ENCODE assay signal across 38 cellular contexts in genomic region chr19:30118221-30118620, GRCh38.
"Had no signal": no experiment of that assay in that cellular context is flagged by ENCODE, and none has a peak within 500 bp of the region (broad histone marks: within the 10 kb centered on the region; RNA-seq: fewer than 3 reads in every experiment).

No MANE protein-coding gene starts in this region.

- FAIRE-seq: astrocyte, bronchial epithelial cell had no signal

- H3K4me1 Mint-ChIP-seq: activated naive CD4-positive, alpha-beta T cell treated with anti-CD3 and anti-CD28 coated beads, Interleukin-2, amount 10 ng/mL, durations not matched to agents 7 days and 5 days; activated naive CD4-positive, alpha-beta T cell treated with anti-CD3 and anti-CD28 coated beads, Interleukin-2, amount 50 U/mL, for 24 hours; activated naive CD8-positive, alpha-beta T cell treated with anti-CD3 and anti-CD28 coated beads for 36 hours; activated naive CD8-positive, alpha-beta T cell treated with anti-CD3 and anti-CD28 coated beads, Interleukin-2, amount 10 ng/mL, durations not matched to agents 7 days and 5 days; activated naive CD8-positive, alpha-beta T cell treated with anti-CD3 and anti-CD28 coated beads, Interleukin-2, amount 50 U/mL, for 24 hours; activated T-helper 17 cell treated with anti-CD3 and anti-CD28 coated beads, Interleukin-2, amount 50 U/mL, for 72 hours; brain; central memory CD8-positive, alpha-beta T cell had no signal

- H3K36me3 Mint-ChIP-seq: activated naive CD4-positive, alpha-beta T cell treated with anti-CD3 and anti-CD28 coated beads, Interleukin-2, amount 10 ng/mL, durations not matched to agents 7 days and 5 days; activated naive CD4-positive, alpha-beta T cell treated with anti-CD3 and anti-CD28 coated beads, Interleukin-2, amount 50 U/mL, for 24 hours; activated naive CD4-positive, alpha-beta T cell treated with anti-CD3 and anti-CD28 coated beads, Interleukin-2, amount 50 U/mL, for 72 hours; activated naive CD8-positive, alpha-beta T cell; activated naive CD8-positive, alpha-beta T cell treated with anti-CD3 and anti-CD28 coated beads for 36 hours; activated naive CD8-positive, alpha-beta T cell treated with anti-CD3 and anti-CD28 coated beads, Interleukin-2, amount 10 ng/mL, durations not matched to agents 7 days and 5 days; brain had no signal

- H3K36me3 ChIP-seq: adrenal gland, ascending aorta, brain microvascular endothelial cell, breast epithelium, cardiac muscle cell had no signal

- H3K4me1 ChIP-seq: adrenal gland, ascending aorta, body of pancreas, breast epithelium had no signal

- H3K9me3 ChIP-seq: adrenal gland, ascending aorta, body of pancreas, breast epithelium had no signal

- ATAC-seq: activated naive CD4-positive, alpha-beta T cell treated with anti-CD3 and anti-CD28 coated beads, Interleukin-2, amount 50 U/mL, for 72 hours; activated T-cell treated with anti-CD3 and anti-CD28 coated beads, Interleukin-2, amount 50 U/mL, for 4 hours; activated T-cell treated with anti-CD3 and anti-CD28 coated beads, Interleukin-2, amount 50 U/mL, for 72 hours; activated T-helper 17 cell treated with anti-CD3 and anti-CD28 coated beads, Interleukin-2, amount 50 U/mL, for 72 hours; body of pancreas had no signal

- DNase-seq: activated effector memory CD4-positive, alpha-beta T cell treated with anti-CD3 and anti-CD28 coated beads, Interleukin-2, amount 50 U/mL, for 16 hours; activated effector memory CD4-positive, alpha-beta T cell treated with Interleukin-2 at 50 U/mL for 16 hours; activated gamma-delta T cell; activated gamma-delta T cell treated with Interleukin-2 at 50 U/mL for 16 hours; activated naive CD4-positive, alpha-beta T cell; activated naive CD4-positive, alpha-beta T cell treated with anti-CD3 and anti-CD28 coated beads for 36 hours; activated naive CD4-positive, alpha-beta T cell treated with anti-CD3 and anti-CD28 coated beads, Interleukin-2, amount 10 ng/mL, durations not matched to agents 7 days and 5 days; activated naive CD4-positive, alpha-beta T cell treated with anti-CD3 and anti-CD28 coated beads, Interleukin-2, amount 50 U/mL, for 16 hours; activated naive CD4-positive, alpha-beta T cell treated with Interleukin-2 at 50 U/mL for 16 hours; activated naive CD8-positive, alpha-beta T cell treated with anti-CD3 and anti-CD28 coated beads for 36 hours; activated naive CD8-positive, alpha-beta T cell treated with anti-CD3 and anti-CD28 coated beads, Interleukin-2, amount 10 ng/mL, durations not matched to agents 7 days and 5 days; activated naive CD8-positive, alpha-beta T cell treated with anti-CD3 and anti-CD28 coated beads, Interleukin-2, amount 50 U/mL, for 24 hours; activated T-cell treated with anti-CD3 and anti-CD28 coated beads, Interleukin-2, amount 50 U/mL, for 1 hour; activated T-cell treated with anti-CD3 and anti-CD28 coated beads, Interleukin-2, amount 50 U/mL, for 24 hours; activated T-cell treated with anti-CD3 and anti-CD28 coated beads, Interleukin-2, amount 50 U/mL, for 4 hours; activated T-cell treated with anti-CD3 and anti-CD28 coated beads, Interleukin-2, amount 50 U/mL, for 48 hours; activated T-cell treated with anti-CD3 and anti-CD28 coated beads, Interleukin-2, amount 50 U/mL, for 72 hours; adrenal gland; amniotic stem cell; amygdala; anterior cingulate cortex; body of pancreas; brain microvascular endothelial cell; caudate nucleus; central memory CD4-positive, alpha-beta T cell had no signal

- H3K4me3 ChIP-seq: adrenal gland, ascending aorta, body of pancreas, breast epithelium, cardiac muscle cell had no signal

- H3K9me3 Mint-ChIP-seq: activated naive CD4-positive, alpha-beta T cell treated with anti-CD3 and anti-CD28 coated beads for 36 hours; activated naive CD4-positive, alpha-beta T cell treated with anti-CD3 and anti-CD28 coated beads, Interleukin-2, amount 10 ng/mL, durations not matched to agents 7 days and 5 days; activated naive CD4-positive, alpha-beta T cell treated with anti-CD3 and anti-CD28 coated beads, Interleukin-2, amount 50 U/mL, for 24 hours; activated naive CD4-positive, alpha-beta T cell treated with anti-CD3 and anti-CD28 coated beads, Interleukin-2, amount 50 U/mL, for 72 hours; activated naive CD8-positive, alpha-beta T cell treated with anti-CD3 and anti-CD28 coated beads for 36 hours; activated naive CD8-positive, alpha-beta T cell treated with anti-CD3 and anti-CD28 coated beads, Interleukin-2, amount 10 ng/mL, durations not matched to agents 7 days and 5 days; activated naive CD8-positive, alpha-beta T cell treated with anti-CD3 and anti-CD28 coated beads, Interleukin-2, amount 50 U/mL, for 24 hours; activated T-cell treated with anti-CD3 and anti-CD28 coated beads, Interleukin-2, amount 50 U/mL, for 24 hours; activated T-cell treated with anti-CD3 and anti-CD28 coated beads, Interleukin-2, amount 50 U/mL, for 4 hours; activated T-cell treated with anti-CD3 and anti-CD28 coated beads, Interleukin-2, amount 50 U/mL, for 72 hours; activated T-helper 1 cell treated with anti-CD3 and anti-CD28 coated beads, Interleukin-12 subunit alpha, Interleukin-12 subunit beta, Interleukin-2, Interleukin-4 antibody, amounts not matched to agents 30 ng/mL and 10 ng/mL and 1 ng/mL, durations not matched to agents 14 hours and 24 hours and 36 hours; activated T-helper 17 cell treated with anti-CD3 and anti-CD28 coated beads, Interleukin-2, amount 50 U/mL, for 72 hours; activated T-helper 2 cell treated with anti-CD3 and anti-CD28 coated beads, Interferon-gamma antibody, Interleukin-2, Interleukin-4, amounts not matched to agents 10 μg/mL and 5 μg/mL and 100 μg/mL, durations not matched to agents 14 hours and 24 hours and 36 hours; central memory CD8-positive, alpha-beta T cell had no signal

- H3K27me3 ChIP-seq: adrenal gland, ascending aorta, body of pancreas, brain microvascular endothelial cell, cardiac muscle cell had no signal

- H3K4me3 Mint-ChIP-seq: activated naive CD4-positive, alpha-beta T cell treated with anti-CD3 and anti-CD28 coated beads for 36 hours; activated naive CD4-positive, alpha-beta T cell treated with anti-CD3 and anti-CD28 coated beads, Interleukin-2, amount 10 ng/mL, durations not matched to agents 7 days and 5 days; activated naive CD4-positive, alpha-beta T cell treated with anti-CD3 and anti-CD28 coated beads, Interleukin-2, amount 50 U/mL, for 24 hours; activated naive CD8-positive, alpha-beta T cell; activated naive CD8-positive, alpha-beta T cell treated with anti-CD3 and anti-CD28 coated beads for 36 hours; activated naive CD8-positive, alpha-beta T cell treated with anti-CD3 and anti-CD28 coated beads, Interleukin-2, amount 10 ng/mL, durations not matched to agents 7 days and 5 days; activated naive CD8-positive, alpha-beta T cell treated with anti-CD3 and anti-CD28 coated beads, Interleukin-2, amount 50 U/mL, for 24 hours; activated T-cell treated with anti-CD3 and anti-CD28 coated beads, Interleukin-2, amount 50 U/mL, for 24 hours; activated T-cell treated with anti-CD3 and anti-CD28 coated beads, Interleukin-2, amount 50 U/mL, for 4 hours; activated T-cell treated with anti-CD3 and anti-CD28 coated beads, Interleukin-2, amount 50 U/mL, for 72 hours; activated T-helper 1 cell treated with anti-CD3 and anti-CD28 coated beads, Interleukin-12 subunit alpha, Interleukin-12 subunit beta, Interleukin-2, Interleukin-4 antibody, amounts not matched to agents 30 ng/mL and 10 ng/mL and 1 ng/mL, durations not matched to agents 14 hours and 24 hours and 36 hours; activated T-helper 17 cell treated with anti-CD3 and anti-CD28 coated beads, Interleukin-2, amount 50 U/mL, for 72 hours; brain; central memory CD8-positive, alpha-beta T cell had no signal

- H3K27ac ChIP-seq: adrenal gland, ascending aorta, body of pancreas, brain microvascular endothelial cell, breast epithelium, cardiac muscle cell had no signal

- H3K27me3 Mint-ChIP-seq: activated naive CD8-positive, alpha-beta T cell treated with anti-CD3 and anti-CD28 coated beads for 36 hours; activated naive CD8-positive, alpha-beta T cell treated with anti-CD3 and anti-CD28 coated beads, Interleukin-2, amount 10 ng/mL, durations not matched to agents 7 days and 5 days had no signal

- H3K27ac Mint-ChIP-seq: activated naive CD4-positive, alpha-beta T cell treated with anti-CD3 and anti-CD28 coated beads for 36 hours; activated naive CD4-positive, alpha-beta T cell treated with anti-CD3 and anti-CD28 coated beads, Interleukin-2, amount 10 ng/mL, durations not matched to agents 7 days and 5 days; activated naive CD4-positive, alpha-beta T cell treated with anti-CD3 and anti-CD28 coated beads, Interleukin-2, amount 50 U/mL, for 24 hours; activated naive CD4-positive, alpha-beta T cell treated with anti-CD3 and anti-CD28 coated beads, Interleukin-2, amount 50 U/mL, for 72 hours; activated naive CD8-positive, alpha-beta T cell; activated naive CD8-positive, alpha-beta T cell treated with anti-CD3 and anti-CD28 coated beads for 36 hours; activated naive CD8-positive, alpha-beta T cell treated with anti-CD3 and anti-CD28 coated beads, Interleukin-2, amount 10 ng/mL, durations not matched to agents 7 days and 5 days; activated naive CD8-positive, alpha-beta T cell treated with anti-CD3 and anti-CD28 coated beads, Interleukin-2, amount 50 U/mL, for 24 hours; activated T-cell treated with anti-CD3 and anti-CD28 coated beads, Interleukin-2, amount 50 U/mL, for 24 hours; activated T-cell treated with anti-CD3 and anti-CD28 coated beads, Interleukin-2, amount 50 U/mL, for 72 hours; activated T-helper 1 cell treated with anti-CD3 and anti-CD28 coated beads, Interleukin-12 subunit alpha, Interleukin-12 subunit beta, Interleukin-2, Interleukin-4 antibody, amounts not matched to agents 30 ng/mL and 10 ng/mL and 1 ng/mL, durations not matched to agents 14 hours and 24 hours and 36 hours; activated T-helper 17 cell treated with anti-CD3 and anti-CD28 coated beads, Interleukin-2, amount 50 U/mL, for 72 hours; activated T-helper 2 cell treated with anti-CD3 and anti-CD28 coated beads, Interferon-gamma antibody, Interleukin-2, Interleukin-4, amounts not matched to agents 10 μg/mL and 5 μg/mL and 100 μg/mL, durations not matched to agents 14 hours and 24 hours and 36 hours; brain had no signal
